In genomic region chrX:138485767-138486166, GRCh38 we compare ENCODE assay signal across 20 cellular contexts.
DNase-seq lines count a peak whose midpoint lies in the region; ATAC-seq and TF ChIP-seq lines count a peak whose summit lies in the region.
"Had no signal": no experiment of that assay in that cellular context is flagged by ENCODE, and none has a peak within 500 bp of the region (broad histone marks: within the 10 kb centered on the region; RNA-seq: fewer than 3 reads in every experiment).

No MANE protein-coding gene starts in this region.

- 0% methylated on average over 1 of the region's 1 CpG; no CpG with 5 or more reads in 1 of the 2 experiments for WGBS in endodermal cell (ENCODE audit: insufficient coverage in 1 of 2, insufficient read length in 1 of 2), 2 experiments

- H3K27me3 Mint-ChIP-seq in endodermal cell (ENCODE audit: insufficient read depth): no peaks in the 10 kb centered on the region
- H3K27me3 Mint-ChIP-seq: IgD-negative memory B cell had no signal

- H3K79me2 ChIP-seq in osteoblast (ENCODE audit: insufficient read depth, low read length): no peaks in the 10 kb centered on the region

- peak overlapping the region; percentile 52 for H3K9ac ChIP-seq in HUES6 (ENCODE audit: low read length)
- H3K9ac ChIP-seq in endodermal cell (ENCODE audit: extremely low read depth, low read length, poor library complexity, severe bottlenecking): no peak overlapping the region
- H3K9ac ChIP-seq: BLaER1, GM23248 had no signal

- ATAC-seq in HG02678 (IDR thresholded peaks at IDR 0.05; ENCODE audit: unreplicated experiment): no peak

- H3K4me3 ChIP-seq in HUES6 (ENCODE audit: low read depth, low read length) (no peak overlapping the region), endodermal cell (ENCODE audit: low read length) (no peak overlapping the region), osteoblast (ENCODE audit: insufficient read depth, low read length) (no peak overlapping the region)
- H3K4me3 ChIP-seq: BLaER1, GM23248 had no signal

- peak; percentile 69 for DNase-seq in ELF-1 (ENCODE audit: low read depth, low spot score)
- DNase-seq in endodermal cell: peak; percentile 57
- DNase-seq in iPS-NIHi11 (ENCODE audit: low spot score): peak; percentile 55
- DNase-seq in osteoblast (ENCODE audit: insufficient read length, low spot score, missing footprints): no peak
- DNase-seq in pons (ENCODE audit: low spot score): no peak
- DNase-seq in nucleus accumbens (lab: John Stamatoyannopoulos, UW): no peak
- DNase-seq: AML-193; Caco-2; CD8-positive, alpha-beta memory T cell; DND-41; GF-D8; GM23248; HCEC 1CT; HFFc6 had no signal

- H3K27me3 ChIP-seq in HUES6 (ENCODE audit: control insufficient read depth, insufficient read depth, low read length) (no peaks in the 10 kb centered on the region; the same call in 1 of the 2 replicates), endodermal cell (ENCODE audit: control insufficient read depth, insufficient read depth, low read length, poor library complexity, severe bottlenecking) (no peaks in the 10 kb centered on the region), osteoblast (ENCODE audit: insufficient read depth, low read length) (no peaks in the 10 kb centered on the region)

- H3K4me1 Mint-ChIP-seq in endodermal cell: no peaks in the 10 kb centered on the region
- H3K4me1 Mint-ChIP-seq: CD8-positive, alpha-beta memory T cell had no signal

- H3K9me3 ChIP-seq in HUES6 (ENCODE audit: control insufficient read depth, insufficient read depth, low read depth, low read length): no peaks in the 10 kb centered on the region
- no peaks in the 10 kb centered on the region for H3K9me3 ChIP-seq in endodermal cell (ENCODE audit: control insufficient read depth, low read length)
- H3K9me3 ChIP-seq in osteoblast (ENCODE audit: low read depth, low read length): no peaks in the 10 kb centered on the region
- H3K9me3 ChIP-seq: BLaER1, Caco-2 had no signal

- no peak for TF ChIP-seq CTCF in endodermal cell (conservative IDR thresholded peaks at IDR 0.05)
- TF ChIP-seq CTCF in osteoblast (IDR thresholded peaks at IDR 0.05; ENCODE audit: extremely low read depth, low read depth, low read length): no peak

- H3K36me3 Mint-ChIP-seq in endodermal cell (ENCODE audit: low read depth): no peaks in the 10 kb centered on the region
- H3K36me3 Mint-ChIP-seq: CD8-positive, alpha-beta memory T cell; IgD-negative memory B cell had no signal

- H3K36me3 ChIP-seq in HUES6 (ENCODE audit: control insufficient read depth, insufficient read depth, low read length) (no peaks in the 10 kb centered on the region), endodermal cell (ENCODE audit: control insufficient read depth, insufficient read depth, low read length) (no peaks in the 10 kb centered on the region), osteoblast (ENCODE audit: insufficient read depth, low read length) (no peaks in the 10 kb centered on the region)
- H3K36me3 ChIP-seq: BLaER1 had no signal

- H3K4me3 Mint-ChIP-seq in endodermal cell: no peak overlapping the region
- H3K4me3 Mint-ChIP-seq: CD8-positive, alpha-beta memory T cell; HFFc6; IgD-negative memory B cell had no signal

- H2AFZ ChIP-seq in osteoblast (ENCODE audit: low read length): no peak overlapping the region
- H2AFZ ChIP-seq: GM23248 had no signal

- no peaks in the 10 kb centered on the region for H4K20me1 ChIP-seq in osteoblast (ENCODE audit: insufficient read depth, low read length)

- H3K9me3 Mint-ChIP-seq in endodermal cell: peaks cover 8% of the 10 kb centered on the region

- no peak overlapping the region for H3K27ac Mint-ChIP-seq in endodermal cell
- H3K27ac Mint-ChIP-seq: CD8-positive, alpha-beta memory T cell; HFFc6; IgD-negative memory B cell had no signal

- H3K27ac ChIP-seq in HUES6 (ENCODE audit: low read depth, low read length) (peak overlapping the region; percentile 77), endodermal cell (ENCODE audit: low read depth, low read length) (no peak overlapping the region), osteoblast (ENCODE audit: low read depth, low read length) (no peak overlapping the region)
- H3K27ac ChIP-seq: 22Rv1, BLaER1, GM23248, HL-60 had no signal

- H3K4me2 ChIP-seq in osteoblast (ENCODE audit: insufficient read depth, low read length): no peak overlapping the region
- H3K4me2 ChIP-seq: BLaER1 had no signal

- H3K4me1 ChIP-seq in HUES6 (ENCODE audit: control insufficient read depth, insufficient read depth, low read length): peaks cover 19% of the 10 kb centered on the region
- H3K4me1 ChIP-seq in endodermal cell (ENCODE audit: control insufficient read depth, insufficient read depth, low read length): no peaks in the 10 kb centered on the region
- H3K4me1 ChIP-seq in osteoblast (ENCODE audit: insufficient read depth, low read length): no peaks in the 10 kb centered on the region
- H3K4me1 ChIP-seq: BLaER1, Caco-2 had no signal

Comparison
In these comparisons a context has a peak if more than half of its experiments do, and no peak if none do; other contexts are left out.
1. DNase-seq: peak in ELF-1 (single experiment), endodermal cell (single experiment) and iPS-NIHi11 (single experiment); none in osteoblast (single experiment), pons (single experiment) and nucleus accumbens (0 of 56).